3 cellular contexts compared by ENCODE assay signal in genomic region chr2:15002519-15002918, GRCh38.
DNase-seq lines count a peak whose midpoint lies in the region; ATAC-seq, FAIRE-seq and TF ChIP-seq lines count a peak whose summit lies in the region.
"Not testable (repeated sequence)": the region's sequence is repeated elsewhere in the genome, so short reads cannot be mapped to it uniquely, and the experiment has no call there.

No MANE protein-coding gene starts in this region.

- not testable (repeated sequence) for TF ChIP-seq CTCF in kidney (IDR thresholded peaks at IDR 0.05; ENCODE audit: borderline replicate concordance, extremely low read depth, insufficient read depth); testis (IDR thresholded peaks at IDR 0.05)

- not testable (repeated sequence) for H3K27ac ChIP-seq in kidney (ENCODE audit: low read depth in 2 of 2, low read length in 2 of 2); testis

- H3K4me3 ChIP-seq in kidney (ENCODE audit: low read length in 2 of 2), result not testable (repeated sequence)
- H3K4me3 ChIP-seq in testis, result peak overlapping the region; percentile 12 to 36

- intact Hi-C loops in kidney (cut with DNase I); testis (cut with DNase I; ENCODE audit: low total_unique reads): not testable (repeated sequence)

- not testable (repeated sequence) for H3K4me1 Mint-ChIP-seq in T-helper 17 cell

- H3K36me3 ChIP-seq in kidney (ENCODE audit: control insufficient read depth in 1 of 2, insufficient read depth in 2 of 2, low read length in 2 of 2); testis (ENCODE audit: low read depth, missing control alignments): not testable (repeated sequence)

- not testable (repeated sequence) for FAIRE-seq in kidney (lab: Jason Lieb, UNC)

- not testable (repeated sequence) for ATAC-seq in T-helper 17 cell

- not testable (repeated sequence) for H3K9me3 ChIP-seq in T-helper 17 cell (ENCODE audit: control insufficient read depth, low read length, poor library complexity, severe bottlenecking); kidney (ENCODE audit: control insufficient read depth in 1 of 2, low read length in 2 of 2); testis

- H3K27me3 ChIP-seq in testis, result not testable (repeated sequence)

- DNase-seq in T-helper 17 cell, testis: not testable (repeated sequence)
- peak; percentile 69 for DNase-seq in kidney

- 50 to 65% methylated on average over 1 to 24 of the region's 26 CpGs for WGBS in testis, 2 donors

- TF ChIP-seq POLR2A in testis (IDR thresholded peaks at IDR 0.05), result not testable (repeated sequence)

- not testable (repeated sequence) for H3K4me3 Mint-ChIP-seq in T-helper 17 cell

- not testable (repeated sequence) for H3K27me3 Mint-ChIP-seq in T-helper 17 cell

- not testable (repeated sequence) for H3K36me3 Mint-ChIP-seq in T-helper 17 cell (ENCODE audit: low read depth)

- H3K27ac Mint-ChIP-seq in T-helper 17 cell, result peak overlapping the region; percentile 53

- H3K9ac ChIP-seq in kidney (ENCODE audit: low read length in 2 of 2), result not testable (repeated sequence)

- not testable (repeated sequence) for H3K4me1 ChIP-seq in kidney (ENCODE audit: control insufficient read depth in 1 of 2, insufficient read depth in 1 of 2, low read depth in 1 of 2, low read length in 2 of 2); testis
